Comparison of ENCODE assay signal across 18 cellular contexts in the genomic region with DNA sequence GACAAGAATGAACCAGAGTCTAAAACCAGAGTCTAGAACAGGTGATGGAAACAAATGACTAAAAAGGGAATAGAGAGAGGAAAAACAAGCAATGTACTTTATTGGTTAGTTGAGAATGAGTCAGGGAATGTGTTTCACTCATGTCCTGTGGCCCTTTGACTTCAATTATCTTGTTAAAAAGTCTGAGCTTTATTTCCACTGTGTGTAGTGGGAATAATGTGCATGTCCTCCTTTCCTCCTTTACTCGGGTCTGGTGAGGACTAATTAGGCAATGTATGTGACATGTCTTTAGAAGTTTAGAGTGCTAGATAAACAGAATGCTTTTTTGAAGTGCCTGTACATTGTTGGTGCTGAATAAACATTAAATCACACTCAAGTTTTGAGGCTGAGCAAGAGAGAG. TPM values are rescaled to one million over a fixed set of nuclear protein-coding genes. Genes with fewer than 3 reads are reported as not detected.
A peak's percentile ranks its signal among the peaks of the same experiment; 100 is the strongest.
DNase-seq lines count a peak whose midpoint lies in the region; ATAC-seq and TF ChIP-seq lines count a peak whose summit lies in the region.
"Had no signal": no experiment of that assay in that cellular context is flagged by ENCODE, and none has a peak within 500 bp of the region (broad histone marks: within the 10 kb centered on the region; RNA-seq: fewer than 3 reads in every experiment).

No MANE protein-coding gene starts in this region.

- H3K27me3 ChIP-seq in adipocyte (replicated peaks; ENCODE audit: control insufficient read depth, insufficient read depth, low read length) (no peaks in the 10 kb centered on the region), spleen (replicated peaks in 1 of 7) (no peaks in the 10 kb centered on the region)

- intact Hi-C loops in left colon (cut with DNase I, micrococcal nuclease), result no loop called here
- intact Hi-C loops in spleen (cut with DNase I; ENCODE audit: low total_unique reads), result no loop called here

- H3K4me1 ChIP-seq in adipocyte (ENCODE audit: control insufficient read depth, insufficient read depth, low read length) (peaks cover 17% of the 10 kb centered on the region), spleen (no peaks in the 10 kb centered on the region)
- H3K4me1 ChIP-seq: A549, HAP-1 had no signal

- ATAC-seq in left colon (peak; percentile 52), GM21381 (IDR thresholded peaks at IDR 0.05; ENCODE audit: unreplicated experiment) (no peak)
- ATAC-seq: A549, GM12878, right cardiac atrium had no signal

- TF ChIP-seq POLR2A in spleen (IDR thresholded peaks at IDR 0.05), result no peak

- no peak for TF ChIP-seq CTCF in spleen (IDR thresholded peaks at IDR 0.05 in 8 of 11, conservative IDR thresholded peaks at IDR 0.05 in 3 of 11)

- 5 to 13% (median 9%) methylated on average over 1 of the region's 1 CpG for WGBS in spleen, 5 donors

- H3K9me3 ChIP-seq in adipocyte (ENCODE audit: control insufficient read depth, low read length) (no peaks in the 10 kb centered on the region), spleen (peaks cover 0 to 16% (median 3%) of the 10 kb centered on the region in 8 donors)
- H3K9me3 ChIP-seq: A549, HAP-1, thoracic aorta had no signal

- H3K4me3 ChIP-seq in adipocyte (ENCODE audit: low read length) (peak overlapping the region; percentile 73), spleen (no peak overlapping the region)
- H3K4me3 ChIP-seq: A549, GM12878, HAP-1, thoracic aorta had no signal

- H3K27ac ChIP-seq in spleen, result no peak overlapping the region
- H3K27ac ChIP-seq: A549, thoracic aorta had no signal

- H3K9ac ChIP-seq in adipocyte (ENCODE audit: low read length), result peak overlapping the region; percentile 27

- H3K36me3 ChIP-seq in adipocyte (ENCODE audit: control insufficient read depth, insufficient read depth, low read length, severe bottlenecking) (no peaks in the 10 kb centered on the region), spleen (no peaks in the 10 kb centered on the region)
- H3K36me3 ChIP-seq: HAP-1, thoracic aorta had no signal

- DNase-seq in NCI-H1417 (lab: John Stamatoyannopoulos, UW), result peak; percentile 18 to 62 (median 21)
- no peak for DNase-seq in NCI-H1417 treated with DMSO at 0.1 percent for 48 hours (lab: John Stamatoyannopoulos, UW)
- DNase-seq in adipocyte (ENCODE audit: low read depth), result no peak
- no peak for DNase-seq in left colon
- DNase-seq in superior temporal gyrus (ENCODE audit: extremely low spot score), result peak; percentile 73
- DNase-seq in spleen, result no peak
- DNase-seq in stimulated activated CD4-positive, alpha-beta T cell treated with anti-CD3 and anti-CD28 coated beads, Interleukin-4, amount 100 ng/mL, for 1 hour, result no peak
- DNase-seq: activated CD4-positive, alpha-beta T cell treated with anti-CD3 and anti-CD28 coated beads for 4 hours; activated CD8-positive, alpha-beta memory T cell treated with anti-CD3 and anti-CD28 coated beads, Interleukin-2, amount 50 U/mL, for 48 hours; activated naive CD4-positive, alpha-beta T cell treated with Interleukin-2 at 50 U/mL for 16 hours; right cardiac atrium; stimulated activated CD4-positive, alpha-beta T cell treated with anti-CD3 and anti-CD28 coated beads, Interleukin-2, amount 100 ng/mL, for 24 hours; T1000 had no signal

RNA-seq across cellular contexts. Expression of a gene that starts 21.3 kb away (rescaled TPM):
- total RNA-seq in left colon (1 to 10 TPM in 1 of 2 donors, under 1 TPM in 1; 0.89 to 5.1 TPM), spleen (1 to 10 TPM in 6 of 7 donors, under 1 TPM in 1; 0.98 to 6.8 (median 1.5) TPM)
- 1 to 10 TPM in 1 of 3 donors, under 1 TPM in 2; 0.45 to 1.2 (median 0.57) TPM for polyA plus RNA-seq in spleen

Comparison
In these comparisons a context has a peak if more than half of its experiments do, and no peak if none do; other contexts are left out.
1. DNase-seq: peak in NCI-H1417 (3 of 3) and superior temporal gyrus (single experiment); none in NCI-H1417 treated with DMSO at 0.1 percent for 48 hours (single experiment), adipocyte (single experiment), left colon (0 of 2), spleen (single experiment) and stimulated activated CD4-positive, alpha-beta T cell treated with anti-CD3 and anti-CD28 coated beads, Interleukin-4, amount 100 ng/mL, for 1 hour (single experiment).